Comparison of ENCODE assay signal across 20 cellular contexts in the genomic region with DNA sequence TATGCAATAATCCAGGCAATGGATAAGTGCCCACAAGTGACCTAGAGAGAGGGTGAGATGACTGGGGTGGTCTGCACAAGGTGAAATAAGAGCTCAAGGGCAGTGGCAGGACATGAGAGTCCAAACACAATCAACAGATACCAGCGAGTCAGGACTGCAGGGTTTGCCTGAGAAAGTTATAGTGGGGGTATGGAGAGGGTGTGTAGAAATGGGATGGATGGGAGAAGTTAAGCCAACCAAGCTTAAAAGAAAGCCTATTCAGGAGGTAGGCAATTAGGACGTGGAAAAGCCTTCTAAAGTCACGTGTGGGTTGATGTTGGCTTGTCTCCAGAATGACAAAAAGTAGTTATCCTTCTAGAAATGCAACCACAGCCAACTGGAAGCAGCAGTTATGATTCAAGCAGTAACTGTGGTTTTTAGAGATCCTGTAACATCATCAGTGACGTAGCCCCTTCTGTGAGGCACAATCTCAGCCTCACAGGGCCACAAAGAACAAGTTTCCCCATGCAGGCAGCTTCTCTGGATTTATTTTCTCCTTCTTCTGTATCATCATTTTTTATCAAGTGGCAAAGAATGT. TPM values are rescaled to one million over a fixed set of nuclear protein-coding genes. Genes with fewer than 3 reads are reported as not detected.
A peak's percentile ranks its signal among the peaks of the same experiment; 100 is the strongest.
DNase-seq lines count a peak whose midpoint lies in the region; ATAC-seq and TF ChIP-seq lines count a peak whose summit lies in the region.
"Had no signal": no experiment of that assay in that cellular context is flagged by ENCODE, and none has a peak within 500 bp of the region (broad histone marks: within the 10 kb centered on the region; RNA-seq: fewer than 3 reads in every experiment).

No MANE protein-coding gene starts in this region.

- POLR2A ChIA-PET in AG04450 (lab: Yijun Ruan, JAX), result no interaction called here

- peaks cover 3% of the 10 kb centered on the region for H3K27me3 ChIP-seq in AG04450 (ENCODE audit: control insufficient read depth, insufficient read depth, low read length)
- H3K27me3 ChIP-seq: testis had no signal

- no peak overlapping the region for H3K27ac ChIP-seq in AG04450 (ENCODE audit: low read depth, low read length)
- H3K27ac ChIP-seq: coronary artery, testis had no signal

- H3K4me3 Mint-ChIP-seq in stimulated activated memory B cell treated with anti-CD40 and anti-IgM and Interleukin-4, amounts not matched to agents 10 μg/mL and 1 μg/mL and 100 μg/mL, for 72 hours, result no peak overlapping the region
- H3K4me3 Mint-ChIP-seq: B cell, H9 had no signal

- ATAC-seq in stimulated activated memory B cell treated with anti-CD40 and anti-IgM and Interleukin-4, amounts not matched to agents 10 μg/mL and 1 μg/mL and 100 μg/mL, for 72 hours, result no peak
- no peak for ATAC-seq in HG03097 (IDR thresholded peaks at IDR 0.05; ENCODE audit: low FRiP score, unreplicated experiment)
- ATAC-seq: left ventricle myocardium superior had no signal

- DNase-seq in AG04450 (ENCODE audit: low read depth, low spot score) (peak; percentile 2), EH (ENCODE audit: low read depth) (peak; percentile 55), amniotic epithelial cell (ENCODE audit: low read depth) (peak; percentile 95), fibroblast of pulmonary artery (ENCODE audit: low read depth) (peak; percentile 49), NAMALWA (ENCODE audit: low spot score) (no peak), MV-4-11 (lab: John Stamatoyannopoulos, UW) (no peak)
- DNase-seq: activated CD8-positive, alpha-beta memory T cell treated with anti-CD3 and anti-CD28 coated beads for 24 hours; Calu3; H9; KG1; left ventricle myocardium superior; OCI-M1; SIG-M5; small intestine; stimulated activated CD8-positive, alpha-beta memory T cell treated with anti-CD3 and anti-CD28 coated beads, Interleukin-4, amount 100 ng/mL, for 48 hours; testis had no signal

- H3K9me3 ChIP-seq in AG04450 (ENCODE audit: control insufficient read depth, insufficient read depth, low read length), result no peaks in the 10 kb centered on the region
- H3K9me3 ChIP-seq: testis had no signal

- H3K4me1 Mint-ChIP-seq in stimulated activated memory B cell treated with anti-CD40 and anti-IgM and Interleukin-4, amounts not matched to agents 10 μg/mL and 1 μg/mL and 100 μg/mL, for 72 hours, result no peaks in the 10 kb centered on the region
- H3K4me1 Mint-ChIP-seq: B cell had no signal

- CTCF ChIA-PET in AG04450 (lab: Charles Lee), result no interaction called here

- TF ChIP-seq CTCF in AG04450 (IDR thresholded peaks at IDR 0.05; ENCODE audit: low read depth, low read length) (no peak), fibroblast of pulmonary artery (IDR thresholded peaks at IDR 0.05; ENCODE audit: low read length, missing control alignments) (no peak)

- H3K9me3 Mint-ChIP-seq in stimulated activated memory B cell treated with anti-CD40 and anti-IgM and Interleukin-4, amounts not matched to agents 10 μg/mL and 1 μg/mL and 100 μg/mL, for 72 hours, result no peaks in the 10 kb centered on the region

- no peak overlapping the region for H3K27ac Mint-ChIP-seq in stimulated activated memory B cell treated with anti-CD40 and anti-IgM and Interleukin-4, amounts not matched to agents 10 μg/mL and 1 μg/mL and 100 μg/mL, for 72 hours
- H3K27ac Mint-ChIP-seq: B cell, H9 had no signal

- peaks cover 25% of the 10 kb centered on the region for H3K27me3 Mint-ChIP-seq in stimulated activated memory B cell treated with anti-CD40 and anti-IgM and Interleukin-4, amounts not matched to agents 10 μg/mL and 1 μg/mL and 100 μg/mL, for 72 hours

- no peaks in the 10 kb centered on the region for H3K36me3 Mint-ChIP-seq in stimulated activated memory B cell treated with anti-CD40 and anti-IgM and Interleukin-4, amounts not matched to agents 10 μg/mL and 1 μg/mL and 100 μg/mL, for 72 hours

- H3K4me3 ChIP-seq in AG04450 (ENCODE audit: low read depth, low read length), result no peak overlapping the region
- H3K4me3 ChIP-seq in fibroblast of pulmonary artery (replicated peaks; ENCODE audit: low read depth, low read length), result no peak overlapping the region
- H3K4me3 ChIP-seq: coronary artery, testis had no signal

RNA-seq across cellular contexts. Expression of gene FAM174B, which starts 56.1 kb away (rescaled TPM):
- 2.1 and 4.3 TPM in 2 replicates for polyA plus RNA-seq in AG04450 (2011; rRNA removed)
- polyA minus RNA-seq in AG04450 (2011; rRNA and poly(A)+ RNA removed), result 4.6 and 11.0 TPM in 2 replicates

Comparison
In these comparisons a context has a peak if more than half of its experiments do, and no peak if none do; other contexts are left out.
1. DNase-seq: peak in AG04450 (single experiment), EH (single experiment), amniotic epithelial cell (single experiment) and fibroblast of pulmonary artery (single experiment); none in NAMALWA (single experiment) and MV-4-11 (single experiment).